18 cellular contexts compared by ENCODE assay signal in genomic region chr10:103901299-103901698, GRCh38. TPM values are rescaled to one million over a fixed set of nuclear protein-coding genes. Genes with fewer than 3 reads are reported as not detected.
DNase-seq lines count a peak whose midpoint lies in the region; ATAC-seq and TF ChIP-seq lines count a peak whose summit lies in the region.
"Had no signal": no experiment of that assay in that cellular context is flagged by ENCODE, and none has a peak within 500 bp of the region (broad histone marks: within the 10 kb centered on the region; RNA-seq: fewer than 3 reads in every experiment).

No MANE protein-coding gene starts in this region.

- H3K4me3 Mint-ChIP-seq in activated T-cell treated with anti-CD3 and anti-CD28 coated beads, Interleukin-2, amount 50 U/mL, for 24 hours: peak overlapping the region; percentile 46
- peak overlapping the region; percentile 18 to 63 for H3K4me3 Mint-ChIP-seq in activated T-cell treated with anti-CD3 and anti-CD28 coated beads, Interleukin-2, amount 50 U/mL, for 72 hours
- no peak overlapping the region for H3K4me3 Mint-ChIP-seq in type B pancreatic cell
- no peak overlapping the region for H3K4me3 Mint-ChIP-seq in HFFc6
- H3K4me3 Mint-ChIP-seq: stimulated activated memory B cell treated with anti-CD40 and anti-IgM and Interleukin-4, amounts not matched to agents 10 μg/mL and 1 μg/mL and 100 μg/mL, for 72 hours had no signal

- H3K27me3 Mint-ChIP-seq in activated T-cell treated with anti-CD3 and anti-CD28 coated beads, Interleukin-2, amount 50 U/mL, for 24 hours: no peaks in the 10 kb centered on the region
- H3K27me3 Mint-ChIP-seq in activated T-cell treated with anti-CD3 and anti-CD28 coated beads, Interleukin-2, amount 50 U/mL, for 72 hours (ENCODE audit: low read depth): no peaks in the 10 kb centered on the region
- no peaks in the 10 kb centered on the region for H3K27me3 Mint-ChIP-seq in type B pancreatic cell
- H3K27me3 Mint-ChIP-seq in HFFc6 (ENCODE audit: insufficient read depth): no peaks in the 10 kb centered on the region
- H3K27me3 Mint-ChIP-seq: progenitor cell of endocrine pancreas; stimulated activated memory B cell treated with anti-CD40 and anti-IgM and Interleukin-4, amounts not matched to agents 10 μg/mL and 1 μg/mL and 100 μg/mL, for 72 hours had no signal

- no peaks in the 10 kb centered on the region for H3K27me3 ChIP-seq in esophagus muscularis mucosa
- H3K27me3 ChIP-seq: gastrocnemius medialis, MG63 had no signal

- no peak overlapping the region for H3K27ac ChIP-seq in esophagus muscularis mucosa (replicated peaks in 1 of 4)
- H3K27ac ChIP-seq: gastrocnemius medialis, PC-9 had no signal

- no peaks in the 10 kb centered on the region for H3K9me3 ChIP-seq in esophagus muscularis mucosa
- H3K9me3 ChIP-seq: gastrocnemius medialis, MG63, SK-N-SH had no signal

- intact Hi-C loops in esophagus muscularis mucosa (cut with DNase I): no loop called here

- H3K36me3 Mint-ChIP-seq in activated T-cell treated with anti-CD3 and anti-CD28 coated beads, Interleukin-2, amount 50 U/mL, for 24 hours (ENCODE audit: low read depth): peaks cover 73% of the 10 kb centered on the region
- H3K36me3 Mint-ChIP-seq in activated T-cell treated with anti-CD3 and anti-CD28 coated beads, Interleukin-2, amount 50 U/mL, for 72 hours (ENCODE audit: insufficient read depth in 2 of 2): peaks cover 19 to 24% of the 10 kb centered on the region in 2 donors
- H3K36me3 Mint-ChIP-seq in type B pancreatic cell (peaks cover 27% of the 10 kb centered on the region), HFFc6 (ENCODE audit: low read depth) (peaks cover 23% of the 10 kb centered on the region)

- TF ChIP-seq CTCF in esophagus muscularis mucosa (IDR thresholded peaks at IDR 0.05): no peak
- no peak for TF ChIP-seq CTCF in type B pancreatic cell (conservative IDR thresholded peaks at IDR 0.05)
- no peak for TF ChIP-seq CTCF in HFFc6 (IDR thresholded peaks at IDR 0.05)

- DNase-seq in activated T-cell treated with anti-CD3 and anti-CD28 coated beads, Interleukin-2, amount 50 U/mL, for 24 hours: no peak
- no peak for DNase-seq in activated T-cell treated with anti-CD3 and anti-CD28 coated beads, Interleukin-2, amount 50 U/mL, for 1 hour
- DNase-seq in activated T-cell treated with anti-CD3 and anti-CD28 coated beads, Interleukin-2, amount 50 U/mL, for 72 hours: no peak
- DNase-seq in esophagus muscularis mucosa (ENCODE audit: extremely low spot score) (peak; percentile 24), type B pancreatic cell (ENCODE audit: extremely low spot score, unreplicated experiment) (no peak), NCI-H748 (lab: John Stamatoyannopoulos, UW; ENCODE audit: unreplicated experiment) (no peak), HFFc6 (no peak)
- DNase-seq: gastrocnemius medialis, left ventricle myocardium superior, MG63, NCI-H2029 treated with DMSO at 0.1 percent for 48 hours, NCI-H524, PC-9, SK-N-SH, small intestine had no signal

- H3K27ac Mint-ChIP-seq in activated T-cell treated with anti-CD3 and anti-CD28 coated beads, Interleukin-2, amount 50 U/mL, for 24 hours: peak overlapping the region; percentile 39
- H3K27ac Mint-ChIP-seq in activated T-cell treated with anti-CD3 and anti-CD28 coated beads, Interleukin-2, amount 50 U/mL, for 72 hours: peak overlapping the region; percentile 49
- H3K27ac Mint-ChIP-seq in type B pancreatic cell (peak overlapping the region; percentile 64), HFFc6 (no peak overlapping the region)
- H3K27ac Mint-ChIP-seq: progenitor cell of endocrine pancreas; stimulated activated memory B cell treated with anti-CD40 and anti-IgM and Interleukin-4, amounts not matched to agents 10 μg/mL and 1 μg/mL and 100 μg/mL, for 72 hours had no signal

- H3K4me1 Mint-ChIP-seq in activated T-cell treated with anti-CD3 and anti-CD28 coated beads, Interleukin-2, amount 50 U/mL, for 24 hours (ENCODE audit: low read depth): peaks cover 62% of the 10 kb centered on the region
- H3K4me1 Mint-ChIP-seq in activated T-cell treated with anti-CD3 and anti-CD28 coated beads, Interleukin-2, amount 50 U/mL, for 72 hours (ENCODE audit: low read depth): peaks cover 42% of the 10 kb centered on the region
- peaks cover 11% of the 10 kb centered on the region for H3K4me1 Mint-ChIP-seq in type B pancreatic cell (ENCODE audit: unreplicated experiment)
- peaks cover 38% of the 10 kb centered on the region for H3K4me1 Mint-ChIP-seq in HFFc6 (ENCODE audit: low read depth)
- H3K4me1 Mint-ChIP-seq: stimulated activated memory B cell treated with anti-CD40 and anti-IgM and Interleukin-4, amounts not matched to agents 10 μg/mL and 1 μg/mL and 100 μg/mL, for 72 hours had no signal

- no peak overlapping the region for H3K4me3 ChIP-seq in esophagus muscularis mucosa
- H3K4me3 ChIP-seq: gastrocnemius medialis, MG63, PC-9 had no signal

- H3K36me3 ChIP-seq in esophagus muscularis mucosa: peaks cover 24 to 69% (median 55%) of the 10 kb centered on the region in 4 donors
- H3K36me3 ChIP-seq: MG63 had no signal

- H3K4me1 ChIP-seq in esophagus muscularis mucosa: peaks cover 1 to 15% (median 5%) of the 10 kb centered on the region in 4 donors

- TF ChIP-seq EP300 in esophagus muscularis mucosa (IDR thresholded peaks at IDR 0.05): no peak

- no peaks in the 10 kb centered on the region for H3K9me3 Mint-ChIP-seq in activated T-cell treated with anti-CD3 and anti-CD28 coated beads, Interleukin-2, amount 50 U/mL, for 24 hours
- H3K9me3 Mint-ChIP-seq in activated T-cell treated with anti-CD3 and anti-CD28 coated beads, Interleukin-2, amount 50 U/mL, for 72 hours: no peaks in the 10 kb centered on the region
- no peaks in the 10 kb centered on the region for H3K9me3 Mint-ChIP-seq in type B pancreatic cell
- no peaks in the 10 kb centered on the region for H3K9me3 Mint-ChIP-seq in HFFc6
- H3K9me3 Mint-ChIP-seq: stimulated activated memory B cell treated with anti-CD40 and anti-IgM and Interleukin-4, amounts not matched to agents 10 μg/mL and 1 μg/mL and 100 μg/mL, for 72 hours had no signal

- TF ChIP-seq POLR2A in esophagus muscularis mucosa (IDR thresholded peaks at IDR 0.05; ENCODE audit: low read depth): no peak

- WGBS in esophagus muscularis mucosa: 70% methylated on average over 5 of the region's 5 CpGs

- ATAC-seq in activated T-cell treated with anti-CD3 and anti-CD28 coated beads, Interleukin-2, amount 50 U/mL, for 72 hours (replicated peaks in 1 of 2): peak; percentile 62 to 88
- no peak for ATAC-seq in GM21390 (IDR thresholded peaks at IDR 0.05; ENCODE audit: unreplicated experiment)
- ATAC-seq: gastrocnemius medialis; left ventricle myocardium superior; stimulated activated memory B cell treated with anti-CD40 and anti-IgM and Interleukin-4, amounts not matched to agents 10 μg/mL and 1 μg/mL and 100 μg/mL, for 72 hours had no signal

RNA-seq across cellular contexts. Expression of gene STN1, which starts 16.7 kb away (rescaled TPM):
- 10 to 100 TPM; 52.0 to 57.7 TPM for total RNA-seq in activated T-cell treated with anti-CD3 and anti-CD28 coated beads, Interleukin-2, amount 50 U/mL, for 72 hours
- 10 to 100 TPM; 18.7 to 27.7 (median 24.9) TPM for total RNA-seq in esophagus muscularis mucosa
- 33.0 and 75.1 TPM in 2 replicates for total RNA-seq in type B pancreatic cell (ENCODE audit: low replicate concordance)
- 10 to 100 TPM; 12.1 to 15.6 (median 14.7) TPM for total RNA-seq in HFFc6 (2021; fragmentation: NEBNext Ultra II Directional; extraction: Animal tissue kit (Norgen Biotek cat#: 25700))

RNA-seq across cellular contexts. Expression of gene SH3PXD2A, which starts 45.9 kb away (rescaled TPM):
- total RNA-seq in activated T-cell treated with anti-CD3 and anti-CD28 coated beads, Interleukin-2, amount 50 U/mL, for 72 hours: 10 to 100 TPM in 1 of 2 donors, 1 to 10 TPM in 1; 7.8 to 10.2 TPM
- total RNA-seq in esophagus muscularis mucosa (10 to 100 TPM; 30.5 to 69.3 (median 40.0) TPM), type B pancreatic cell (ENCODE audit: low replicate concordance) (22.3 and 38.6 TPM in 2 replicates)
- total RNA-seq in HFFc6 (2021; fragmentation: NEBNext Ultra II Directional; extraction: Animal tissue kit (Norgen Biotek cat#: 25700)): 100 to 1,000 TPM in 2 of 6 experiments, 10 to 100 TPM in 4; 75.5 to 113 (median 81.1) TPM

Comparison
In these comparisons a context has a peak if more than half of its experiments do, and no peak if none do; other contexts are left out.
1. H3K4me3 Mint-ChIP-seq: peak in activated T-cell treated with anti-CD3 and anti-CD28 coated beads, Interleukin-2, amount 50 U/mL, for 24 hours (single experiment) and activated T-cell treated with anti-CD3 and anti-CD28 coated beads, Interleukin-2, amount 50 U/mL, for 72 hours (2 of 2); none in type B pancreatic cell (single experiment) and HFFc6 (single experiment).